ENCODE assay signal across 8 cellular contexts in the genomic region with DNA sequence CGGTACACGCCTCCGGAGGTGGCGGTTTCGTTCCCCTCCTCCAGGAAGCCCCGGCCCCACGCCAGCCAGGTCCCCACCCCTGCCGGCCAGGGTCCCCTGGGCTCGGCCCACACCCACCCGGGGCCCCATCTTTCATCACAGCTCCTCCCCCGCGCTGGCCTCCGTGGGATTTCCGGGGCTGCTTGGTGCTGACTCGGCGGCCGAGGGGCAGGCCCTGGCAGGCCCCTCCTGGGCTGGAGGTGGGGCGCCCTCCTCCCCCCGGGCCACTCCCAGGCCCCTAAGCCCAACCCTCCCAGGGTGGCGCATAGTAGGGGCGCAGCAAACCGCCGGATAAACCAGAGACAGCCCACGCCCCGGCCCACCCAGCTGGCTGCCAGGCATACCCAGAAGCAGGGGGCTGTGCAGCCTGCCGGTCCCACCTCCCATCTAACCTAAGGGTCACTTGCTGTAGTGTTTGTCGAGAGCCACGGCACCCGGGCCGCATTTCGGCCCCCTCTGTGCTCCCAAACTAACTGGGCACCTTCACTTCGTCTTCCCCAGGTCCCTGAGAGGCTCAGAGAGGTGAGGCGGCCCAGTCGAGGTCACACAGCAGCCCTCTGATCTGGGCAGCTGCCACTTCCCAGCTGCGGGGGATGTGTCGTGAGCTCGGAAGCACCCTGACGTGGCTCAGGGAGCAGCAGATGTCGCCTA. TPM values are rescaled to one million over a fixed set of nuclear protein-coding genes. Genes with fewer than 3 reads are reported as not detected.
A peak's percentile ranks its signal among the peaks of the same experiment; 100 is the strongest.
DNase-seq lines count a peak whose midpoint lies in the region; ATAC-seq, FAIRE-seq and TF ChIP-seq lines count a peak whose summit lies in the region.

No MANE protein-coding gene starts in this region.

- no peaks in the 10 kb centered on the region for H3K27me3 ChIP-seq in keratinocyte (ENCODE audit: control insufficient read depth, extremely low read depth, insufficient read depth, low read length)

- H3K4me3 ChIP-seq in keratinocyte (ENCODE audit: control insufficient read depth in 2 of 3, extremely low read depth in 1 of 3, insufficient read depth in 2 of 3, low read depth in 1 of 3, low read length in 3 of 3) = peak overlapping the region; percentile 44 to 65 (median 59)

- peaks cover 3% of the 10 kb centered on the region for H3K9me1 ChIP-seq in keratinocyte (ENCODE audit: control insufficient read depth, extremely low read depth, insufficient read depth, low read length)

- peaks cover 62% of the 10 kb centered on the region for H3K4me1 ChIP-seq in keratinocyte (ENCODE audit: control insufficient read depth, extremely low read depth, insufficient read depth, low read length)

- no peak for DNase-seq in activated CD4-positive, CD25-positive, alpha-beta regulatory T cell treated with anti-CD3 and anti-CD28 coated beads, Interleukin-2, amount 50 U/mL, for 72 hours
- DNase-seq in keratinocyte (ENCODE audit: low read depth, low spot score) = no peak
- no peak for DNase-seq in HK-2 (ENCODE audit: unreplicated experiment)
- no peak for DNase-seq in AML-193 (lab: John Stamatoyannopoulos, UW)
- no peak for DNase-seq in D721Med (ENCODE audit: insufficient read length, low spot score)

- H2AFZ ChIP-seq in keratinocyte (ENCODE audit: control insufficient read depth, low read length) = no peak overlapping the region

- H4K20me1 ChIP-seq in keratinocyte (ENCODE audit: control insufficient read depth, extremely low read depth, insufficient read depth, low read length) = peaks cover 39% of the 10 kb centered on the region

- peaks cover 96% of the 10 kb centered on the region for H3K79me2 ChIP-seq in keratinocyte (ENCODE audit: control insufficient read depth, insufficient read depth, low read length)

- peaks cover 12 to 26% of the 10 kb centered on the region in 2 experiments for H3K36me3 ChIP-seq in keratinocyte (ENCODE audit: control insufficient read depth in 2 of 2, extremely low read depth in 1 of 2, insufficient read depth in 2 of 2, low read length in 2 of 2)

- peak overlapping the region; percentile 87 for H3K27ac ChIP-seq in keratinocyte (ENCODE audit: control insufficient read depth, insufficient read depth, low read length)

- TF ChIP-seq CTCF in keratinocyte (optimal IDR thresholded peaks at IDR 0.05 in 1 of 3, IDR thresholded peaks at IDR 0.05 in 1 of 3, conservative IDR thresholded peaks at IDR 0.05 in 1 of 3; ENCODE audit: extremely low read depth in 1 of 3, insufficient read depth in 2 of 3, low read length in 3 of 3) = no peak
- no peak for TF ChIP-seq CTCF in D721Med (IDR thresholded peaks at IDR 0.05; ENCODE audit: insufficient read depth, missing control alignments)

- no peaks in the 10 kb centered on the region for H3K27me3 Mint-ChIP-seq in activated naive CD4-positive, alpha-beta T cell treated with anti-CD3 and anti-CD28 coated beads, Interleukin-2, amount 50 U/mL, for 24 hours
- no peaks in the 10 kb centered on the region for H3K27me3 Mint-ChIP-seq in stimulated activated naive CD8-positive, alpha-beta T cell treated with anti-CD3 and anti-CD28 coated beads, Interleukin-15, Interleukin-2, amounts not matched to agents 100 ng/mL and 50 ng/mL, for 24 hours

- peaks cover 5% of the 10 kb centered on the region for H3K36me3 Mint-ChIP-seq in activated naive CD4-positive, alpha-beta T cell treated with anti-CD3 and anti-CD28 coated beads, Interleukin-2, amount 50 U/mL, for 24 hours
- H3K36me3 Mint-ChIP-seq in stimulated activated naive CD8-positive, alpha-beta T cell treated with anti-CD3 and anti-CD28 coated beads, Interleukin-15, Interleukin-2, amounts not matched to agents 100 ng/mL and 50 ng/mL, for 24 hours (ENCODE audit: low read depth) = peaks cover 20% of the 10 kb centered on the region

- peak overlapping the region; percentile 90 for H3K27ac Mint-ChIP-seq in activated naive CD4-positive, alpha-beta T cell treated with anti-CD3 and anti-CD28 coated beads, Interleukin-2, amount 50 U/mL, for 24 hours
- peak overlapping the region; percentile 89 for H3K27ac Mint-ChIP-seq in stimulated activated naive CD8-positive, alpha-beta T cell treated with anti-CD3 and anti-CD28 coated beads, Interleukin-15, Interleukin-2, amounts not matched to agents 100 ng/mL and 50 ng/mL, for 24 hours

- peak overlapping the region; percentile 33 for H3K4me3 Mint-ChIP-seq in activated naive CD4-positive, alpha-beta T cell treated with anti-CD3 and anti-CD28 coated beads, Interleukin-2, amount 50 U/mL, for 24 hours
- peak overlapping the region; percentile 72 for H3K4me3 Mint-ChIP-seq in stimulated activated naive CD8-positive, alpha-beta T cell treated with anti-CD3 and anti-CD28 coated beads, Interleukin-15, Interleukin-2, amounts not matched to agents 100 ng/mL and 50 ng/mL, for 24 hours

- peak overlapping the region; percentile 89 for H3K4me2 ChIP-seq in keratinocyte (ENCODE audit: control insufficient read depth, extremely low read depth, insufficient read depth, low read depth, low read length)

- peak overlapping the region; percentile 83 for H3K9ac ChIP-seq in keratinocyte (ENCODE audit: control insufficient read depth, extremely low read depth, insufficient read depth, low read length)

- FAIRE-seq in keratinocyte (lab: Jason Lieb, UNC) = no peak
- no peak for FAIRE-seq in D721Med (lab: Jason Lieb, UNC)

- H3K9me3 Mint-ChIP-seq in activated naive CD4-positive, alpha-beta T cell treated with anti-CD3 and anti-CD28 coated beads, Interleukin-2, amount 50 U/mL, for 24 hours = no peaks in the 10 kb centered on the region
- no peaks in the 10 kb centered on the region for H3K9me3 Mint-ChIP-seq in stimulated activated naive CD8-positive, alpha-beta T cell treated with anti-CD3 and anti-CD28 coated beads, Interleukin-15, Interleukin-2, amounts not matched to agents 100 ng/mL and 50 ng/mL, for 24 hours

- ATAC-seq in activated CD4-positive, CD25-positive, alpha-beta regulatory T cell treated with anti-CD3 and anti-CD28 coated beads, Interleukin-2, amount 50 U/mL, for 24 hours = peak; percentile 40 to 46

- peaks cover 25% of the 10 kb centered on the region for H3K4me1 Mint-ChIP-seq in activated naive CD4-positive, alpha-beta T cell treated with anti-CD3 and anti-CD28 coated beads, Interleukin-2, amount 50 U/mL, for 24 hours
- H3K4me1 Mint-ChIP-seq in stimulated activated naive CD8-positive, alpha-beta T cell treated with anti-CD3 and anti-CD28 coated beads, Interleukin-15, Interleukin-2, amounts not matched to agents 100 ng/mL and 50 ng/mL, for 24 hours (ENCODE audit: low read depth) = peaks cover 70% of the 10 kb centered on the region

- H3K9me3 ChIP-seq in keratinocyte (ENCODE audit: control insufficient read depth, low read depth, low read length) = no peaks in the 10 kb centered on the region

- dilution Hi-C loops in keratinocyte (cut with MboI; ENCODE audit: extremely low pct_ligation_motif_present, low sequenced_read_pairs) = no loop called here

RNA-seq across cellular contexts. Expression of gene ZBTB7A, which starts 6.6 kb away (rescaled TPM):
- 3.7 to 9.8 TPM (median 7.2 TPM) in 3 replicates for polyA plus RNA-seq in keratinocyte
- 18.6 TPM for polyA plus RNA-seq in keratinocyte (2011; ENCODE audit: low read depth)
- polyA plus RNA-seq in keratinocyte (2011; cell fraction: cytosol; rRNA removed) = 4.8 and 14.2 TPM in 2 replicates
- 15.6 and 25.3 TPM in 2 replicates for polyA plus RNA-seq in keratinocyte (2011; cell fraction: nucleus; rRNA removed)
- polyA plus RNA-seq in keratinocyte (2012; ENCODE audit: low replicate concordance) = 23.6 and 24.7 TPM in 2 replicates
- polyA minus RNA-seq in keratinocyte = 5.2 to 12.8 TPM (median 7.7 TPM) in 3 replicates
- polyA minus RNA-seq in keratinocyte (2011; cell fraction: cytosol; rRNA and poly(A)+ RNA removed) = 60.4 TPM
- polyA minus RNA-seq in keratinocyte (2011; cell fraction: nucleus; rRNA and poly(A)+ RNA removed) = 35.8 and 46.1 TPM in 2 replicates

RNA-seq across cellular contexts. Expression of gene PIAS4, which starts 52.5 kb away (rescaled TPM):
- 6.1 to 11.4 TPM (median 7.5 TPM) in 3 replicates for polyA plus RNA-seq in keratinocyte
- 18.7 TPM for polyA plus RNA-seq in keratinocyte (2011; ENCODE audit: low read depth)
- polyA plus RNA-seq in keratinocyte (2011; cell fraction: cytosol; rRNA removed) = 6.4 and 13.1 TPM in 2 replicates
- polyA plus RNA-seq in keratinocyte (2011; cell fraction: nucleus; rRNA removed) = 12.7 and 17.1 TPM in 2 replicates
- 20.0 and 20.7 TPM in 2 replicates for polyA plus RNA-seq in keratinocyte (2012; ENCODE audit: low replicate concordance)
- 7.4 to 42.2 TPM (median 7.6 TPM) in 3 replicates for polyA minus RNA-seq in keratinocyte
- polyA minus RNA-seq in keratinocyte (2011; cell fraction: cytosol; rRNA and poly(A)+ RNA removed) = 7.7 TPM
- polyA minus RNA-seq in keratinocyte (2011; cell fraction: nucleus; rRNA and poly(A)+ RNA removed) = 8.4 and 9.0 TPM in 2 replicates
